Comparison of ENCODE assay signal across 1 cellular context in the genomic region with DNA sequence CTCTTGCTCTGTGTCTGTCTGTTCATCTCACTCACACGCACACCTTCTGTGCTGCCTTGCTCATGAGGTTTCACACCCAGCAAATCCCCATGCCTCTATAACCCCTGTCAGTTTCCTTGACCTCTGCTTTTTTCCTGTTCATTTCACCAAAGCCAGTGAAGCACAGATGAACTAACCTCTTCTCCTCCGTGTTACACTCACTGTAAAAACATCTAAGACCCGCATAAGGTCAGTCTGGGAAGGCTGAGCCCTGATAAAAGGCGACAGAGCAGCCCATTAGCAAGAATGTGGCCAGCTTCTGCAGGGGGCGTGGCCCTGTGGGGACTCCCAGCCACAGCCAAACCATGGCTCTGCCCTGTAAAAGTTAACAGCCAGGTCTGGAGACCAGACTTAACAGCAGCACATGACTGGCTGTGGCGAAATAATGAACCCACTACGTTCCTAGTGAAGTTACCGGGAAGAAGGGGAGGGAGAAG.
TF ChIP-seq lines count a peak whose summit lies in the region.

No MANE protein-coding gene starts in this region.

TF ChIP-seq in K562, 482 proteins besides CTCF, POLR2A, EP300 and RAD21 (continued from another document):
- TF ChIP-seq, protein P1, sequence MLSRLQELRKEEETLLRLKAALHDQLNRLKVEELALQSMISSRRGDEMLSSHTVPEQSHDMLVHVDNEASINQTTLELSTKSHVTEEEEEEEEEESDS (CRISPR knock-in tag; IDR thresholded peaks at IDR 0.05), result no peak
- no peak for TF ChIP-seq RB1 (IDR thresholded peaks at IDR 0.05; ENCODE audit: low read depth)
